ENCODE assay signal across 1 cellular context in genomic region chr11:12540075-12540685, GRCh38.
TF ChIP-seq lines count a peak whose summit lies in the region.

No MANE protein-coding gene starts in this region.

TF ChIP-seq in A549, 52 proteins besides CTCF, POLR2A, EP300 and RAD21 (continued from another document):
- no peak for TF ChIP-seq CBX2 (IDR thresholded peaks at IDR 0.05; ENCODE audit: borderline replicate concordance, low read depth)
- TF ChIP-seq ZSCAN20 (CRISPR knock-in tag; IDR thresholded peaks at IDR 0.05): no peak
